28 cellular contexts compared by ENCODE assay signal in the genomic region with DNA sequence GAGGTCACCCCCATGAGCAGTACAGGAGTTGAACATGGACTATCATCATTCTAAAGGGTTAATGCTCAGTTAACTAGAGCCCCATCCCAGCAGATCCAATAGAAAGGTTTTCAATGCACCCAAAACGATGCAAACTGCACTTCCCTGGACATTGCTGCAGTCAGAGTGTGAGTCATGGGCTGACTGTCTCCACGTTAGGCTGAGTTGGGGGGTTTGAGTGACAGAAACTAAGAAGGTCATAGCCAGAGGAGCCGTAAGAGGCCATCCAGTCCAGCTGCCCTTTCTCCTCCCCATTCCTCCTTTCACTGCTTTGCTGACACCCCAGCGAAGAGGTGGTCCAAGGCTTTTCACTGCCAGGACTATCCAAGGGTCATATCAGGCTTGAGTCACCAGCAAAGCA. TPM values are rescaled to one million over a fixed set of nuclear protein-coding genes. Genes with fewer than 3 reads are reported as not detected.
DNase-seq lines count a peak whose midpoint lies in the region; ATAC-seq, FAIRE-seq and TF ChIP-seq lines count a peak whose summit lies in the region.
"Had no signal": no experiment of that assay in that cellular context is flagged by ENCODE, and none has a peak within 500 bp of the region (broad histone marks: within the 10 kb centered on the region; RNA-seq: fewer than 3 reads in every experiment).

No MANE protein-coding gene starts in this region.

- no peak overlapping the region for H3K27ac Mint-ChIP-seq in activated naive CD4-positive, alpha-beta T cell treated with anti-CD3 and anti-CD28 coated beads, Interleukin-2, amount 50 U/mL, for 72 hours
- H3K27ac Mint-ChIP-seq: activated B cell treated with CpG ODN at 0.5 μM for 24 hours; activated CD4-positive, alpha-beta memory T cell treated with anti-CD3 and anti-CD28 coated beads for 36 hours; activated naive CD8-positive, alpha-beta T cell treated with anti-CD3 and anti-CD28 coated beads, Interleukin-2, amount 50 U/mL, for 24 hours; CD4-positive, CD25-positive, alpha-beta regulatory T cell; dendritic cell treated with granulocyte-macrophage colony-stimulating factor and Interleukin-4, amounts not matched to agents 40 ng/mL and 50 ng/mL, for 4 days; GM23338; nephron; type B pancreatic cell had no signal

- no TSS peak for BruUV-seq in K562 (replicated peaks; lab: Mats Ljungman, UMichigan)

- no peak for TF ChIP-seq CTCF in K562 (IDR thresholded peaks at IDR 0.05 in 2 of 3, conservative IDR thresholded peaks at IDR 0.05 in 1 of 3; ENCODE audit: insufficient read depth in 2 of 3, low read depth in 1 of 3, low read length in 3 of 3)

- peak overlapping the region; percentile 38; the same call in 2 of the 3 replicates for H3K27ac ChIP-seq in K562 (ENCODE audit: extremely low read depth, low read depth, low read length)
- H3K27ac ChIP-seq: heart left ventricle, left lung, parathyroid adenoma, right lobe of liver, RWPE1, SK-N-MC had no signal

- in situ Hi-C loops in K562 (cut with MboI): no loop called here

- POLR2A ChIA-PET in K562 (lab: Yijun Ruan, JAX): no interaction called here

- peak; percentile 75 for FAIRE-seq in K562 (lab: Jason Lieb, UNC)
- FAIRE-seq: endometrium, GM12878 had no signal

- H3K9me1 ChIP-seq in K562 (ENCODE audit: control insufficient read depth, insufficient read depth, low read length): no peaks in the 10 kb centered on the region

- 30% methylated on average over 4 of the region's 4 CpGs for WGBS in K562 (ENCODE audit: insufficient coverage, low coverage, missing lambda C conversion rate)

- no peak overlapping the region for H3K4me3 ChIP-seq in K562
- H3K4me3 ChIP-seq: GM12878, GM23338, heart left ventricle, left lung, right lobe of liver, SK-N-MC had no signal

- intact Hi-C loops in K562 (cut with micrococcal nuclease): loop anchor here (5.0 kb wide), 1 partner anchor 35 kb away; no protein-coding TSS in a partner anchor

- H3K9me3 ChIP-seq in K562 (replicated peaks; ENCODE audit: control insufficient read depth, insufficient read depth, low read depth, low read length): peaks cover 9% of the 10 kb centered on the region
- H3K9me3 ChIP-seq: left lung had no signal

- H3K9ac ChIP-seq in K562 (ENCODE audit: insufficient read depth in 1 of 2, low read depth in 2 of 2, low read length in 2 of 2): no peak overlapping the region
- H3K9ac ChIP-seq: parathyroid adenoma had no signal

- no peak overlapping the region for H3K4me2 ChIP-seq in K562 (ENCODE audit: insufficient read depth, low read length)
- H3K4me2 ChIP-seq: GM23338 had no signal

- H4K20me1 ChIP-seq in K562 (replicated peaks; ENCODE audit: control insufficient read depth, insufficient read depth, low read length): no peaks in the 10 kb centered on the region

- peaks cover 37% of the 10 kb centered on the region for H3K79me2 ChIP-seq in K562 (ENCODE audit: control insufficient read depth, insufficient read depth, low read length)
- H3K79me2 ChIP-seq: parathyroid adenoma had no signal

- peaks cover 6 to 7% of the 10 kb centered on the region in 2 donors for H3K36me3 Mint-ChIP-seq in activated naive CD4-positive, alpha-beta T cell treated with anti-CD3 and anti-CD28 coated beads, Interleukin-2, amount 50 U/mL, for 72 hours
- H3K36me3 Mint-ChIP-seq: activated CD4-positive, alpha-beta memory T cell treated with anti-CD3 and anti-CD28 coated beads for 36 hours; CD4-positive, CD25-positive, alpha-beta regulatory T cell had no signal

- H2AFZ ChIP-seq in K562 (ENCODE audit: low read depth, low read length): peak overlapping the region; percentile 28; the same call in 1 of the 2 replicates
- H2AFZ ChIP-seq: GM23338, parathyroid adenoma had no signal

- peaks cover 10% of the 10 kb centered on the region; the same call in 2 of the 3 replicates for H3K36me3 ChIP-seq in K562 (ENCODE audit: control insufficient read depth, insufficient read depth, low read length)
- H3K36me3 ChIP-seq: heart left ventricle, left lung, right lobe of liver had no signal

- TF ChIP-seq EP300 in K562 (IDR thresholded peaks at IDR 0.05; ENCODE audit: low read length): no peak

- DNase-seq in EH (ENCODE audit: low read depth) (peak; percentile 32), M059J (ENCODE audit: low read depth) (peak; percentile 73), K562 (ENCODE audit: extremely low read depth in 1 of 4, low spot score in 3 of 4) (peak in 1 of 4 experiments; percentile 64), lung microvascular endothelial cell (ENCODE audit: low read depth in 2 of 2) (peak; percentile 42 to 49), SKM-1 (lab: John Stamatoyannopoulos, UW; ENCODE audit: unreplicated experiment) (no peak), 8988T (no peak)
- no peak for DNase-seq in activated naive CD4-positive, alpha-beta T cell treated with anti-CD3 and anti-CD28 coated beads, Interleukin-2, amount 50 U/mL, for 72 hours (ENCODE audit: low spot score in 2 of 2)
- DNase-seq: activated B cell treated with CpG ODN at 0.5 μM for 24 hours; activated CD4-positive, alpha-beta memory T cell treated with anti-CD3 and anti-CD28 coated beads for 36 hours; activated naive CD8-positive, alpha-beta T cell treated with anti-CD3 and anti-CD28 coated beads, Interleukin-2, amount 50 U/mL, for 24 hours; CD4-positive, CD25-positive, alpha-beta regulatory T cell; DMS53; heart left ventricle; left lung; NCI-H526 treated with DMSO at 0.1 percent for 48 hours; right lobe of liver had no signal

- peaks cover 17 to 22% of the 10 kb centered on the region in 2 experiments; a peak in 4 of 5 replicates for H3K4me1 ChIP-seq in K562 (replicated peaks in 1 of 2; ENCODE audit: control insufficient read depth in 2 of 2, insufficient read depth in 2 of 2, low read length in 2 of 2)
- H3K4me1 ChIP-seq: heart left ventricle, left lung, parathyroid adenoma, right lobe of liver had no signal

- CTCF ChIA-PET in K562 (lab: Yijun Ruan, JAX; ENCODE audit: low intra/inter-chr PET ratio): no interaction called here

- TF ChIP-seq RAD21 in K562 (CRISPR knock-in tag; conservative IDR thresholded peaks at IDR 0.05 in 1 of 2, IDR thresholded peaks at IDR 0.05 in 1 of 2): no peak

- H3K27me3 ChIP-seq in K562 (ENCODE audit: control insufficient read depth in 2 of 2, insufficient read depth in 2 of 2, low read length in 2 of 2): no peaks in the 10 kb centered on the region
- H3K27me3 ChIP-seq: heart left ventricle, left lung, right lobe of liver had no signal

- no peak for TF ChIP-seq POLR2A in K562 (conservative IDR thresholded peaks at IDR 0.05)

- H3K9me3 Mint-ChIP-seq in activated naive CD4-positive, alpha-beta T cell treated with anti-CD3 and anti-CD28 coated beads, Interleukin-2, amount 50 U/mL, for 72 hours: peaks cover 9 to 11% of the 10 kb centered on the region in 2 donors
- H3K9me3 Mint-ChIP-seq: GM23338, type B pancreatic cell had no signal

- ATAC-seq in K562: peak; percentile 18; the same call in 1 of the 3 replicates
- no peak for ATAC-seq in activated naive CD4-positive, alpha-beta T cell treated with anti-CD3 and anti-CD28 coated beads, Interleukin-2, amount 50 U/mL, for 72 hours
- ATAC-seq in HG03565 (IDR thresholded peaks at IDR 0.05; ENCODE audit: unreplicated experiment): no peak
- ATAC-seq: activated naive CD8-positive, alpha-beta T cell treated with anti-CD3 and anti-CD28 coated beads, Interleukin-2, amount 50 U/mL, for 24 hours; GM12878; GM23338; heart left ventricle; left lung; right lobe of liver had no signal

RNA-seq across cellular contexts. Expression of a gene that starts 10.5 kb away (rescaled TPM):
- not detected in 2 replicates for total RNA-seq in M059J (2014; rRNA removed; shearing (Covaris generic))
- 10.3 and 25.0 TPM in 2 replicates for total RNA-seq in K562 (2011; cell fraction: chromatin; rRNA removed; ENCODE audit: low replicate concordance)
- total RNA-seq in K562 (2011; cell fraction: nucleolus; rRNA removed): 3.0 and 4.3 TPM in 2 replicates
- 25.1 and 45.6 TPM in 2 replicates for total RNA-seq in K562 (2011; cell fraction: nucleoplasm; rRNA removed)
- total RNA-seq in K562 (2014; rRNA removed): 0.86 and 0.90 TPM in 2 replicates
- total RNA-seq in K562 (2014; rRNA removed; fragmentation: Illumina TruSeq; extraction: Trizol): 2.3 and 2.8 TPM in 2 replicates
- 2.2 and 2.4 TPM in 2 replicates for total RNA-seq in K562 (2015; rRNA removed; fragmentation: Illumina TruSeq; extraction: Trizol)
- total RNA-seq in K562 (2021): 1.6 and 2.3 TPM in 2 replicates
- 1.8 and 1.9 TPM in 2 replicates for polyA plus RNA-seq in K562 (2011; rRNA removed)
- 1.7 and 3.0 TPM in 2 replicates for polyA plus RNA-seq in K562 (2011; cell fraction: cytosol; rRNA removed)
- polyA plus RNA-seq in K562 (2011; cell fraction: nucleus; rRNA removed): 4.8 and 11.5 TPM in 2 replicates
- polyA plus RNA-seq in K562 (2012): 2.0 and 2.5 TPM in 2 replicates
- 3.0 and 3.1 TPM in 2 replicates for polyA plus RNA-seq in K562 (2014; fragmentation: Illumina TruSeq; extraction: Trizol)
- polyA plus RNA-seq in K562 (2014; fragmentation: Nextera tagmentation; extraction: Ambion mirVana): 1 to 10 TPM; 1.7 to 2.0 TPM
- polyA plus RNA-seq in K562 (2014; rRNA removed): 1.5 and 1.9 TPM in 2 replicates
- 4.9 and 9.8 TPM in 2 replicates for polyA minus RNA-seq in K562 (2011; rRNA and poly(A)+ RNA removed)
- polyA minus RNA-seq in K562 (2011; cell fraction: cytosol; rRNA and poly(A)+ RNA removed): 0.36 and 1.5 TPM in 2 replicates
- 3.2 and 5.7 TPM in 2 replicates for polyA minus RNA-seq in K562 (2011; cell fraction: nucleus; rRNA and poly(A)+ RNA removed)
- total RNA-seq in lung microvascular endothelial cell: not detected in 2 replicates
- total RNA-seq in activated naive CD4-positive, alpha-beta T cell treated with anti-CD3 and anti-CD28 coated beads, Interleukin-2, amount 50 U/mL, for 72 hours: not detected
- total RNA-seq: activated B cell treated with CpG ODN at 0.5 μM for 24 hours; activated CD4-positive, alpha-beta memory T cell treated with anti-CD3 and anti-CD28 coated beads for 36 hours; CD4-positive, CD25-positive, alpha-beta regulatory T cell; fibroblast of lung; GM12878; GM23338; heart left ventricle; left lung; right lobe of liver had no signal
- polyA plus RNA-seq: AG04450; CD4-positive, CD25-positive, alpha-beta regulatory T cell; fibroblast of lung; GM23338; heart left ventricle had no signal

RNA-seq across cellular contexts. Expression of a gene that starts 43.7 kb away (rescaled TPM):
- 0.74 TPM in 1 of 2 replicates, not detected in the other for total RNA-seq in M059J (2014; rRNA removed; shearing (Covaris generic))
- total RNA-seq in K562 (2011; cell fraction: chromatin; rRNA removed; ENCODE audit: low replicate concordance): 25.3 and 26.7 TPM in 2 replicates
- total RNA-seq in K562 (2011; cell fraction: nucleolus; rRNA removed): 13.2 and 14.5 TPM in 2 replicates
- total RNA-seq in K562 (2011; cell fraction: nucleoplasm; rRNA removed): 14.8 and 19.4 TPM in 2 replicates
- total RNA-seq in K562 (2014; rRNA removed): 6.2 and 7.5 TPM in 2 replicates
- total RNA-seq in K562 (2014; rRNA removed; fragmentation: Illumina TruSeq; extraction: Trizol): 8.5 and 9.2 TPM in 2 replicates
- 13.8 and 14.7 TPM in 2 replicates for total RNA-seq in K562 (2015; rRNA removed; fragmentation: Illumina TruSeq; extraction: Trizol)
- 11.6 and 13.1 TPM in 2 replicates for total RNA-seq in K562 (2021)
- polyA plus RNA-seq in K562 (2011; rRNA removed): 2.8 and 4.7 TPM in 2 replicates
- polyA plus RNA-seq in K562 (2011; cell fraction: cytosol; rRNA removed): 1.4 and 4.9 TPM in 2 replicates
- polyA plus RNA-seq in K562 (2011; cell fraction: nucleus; rRNA removed): 5.4 and 17.4 TPM in 2 replicates
- 17.0 and 18.1 TPM in 2 replicates for polyA plus RNA-seq in K562 (2012)
- polyA plus RNA-seq in K562 (2014; fragmentation: Illumina TruSeq; extraction: Trizol): 11.3 and 12.3 TPM in 2 replicates
- polyA plus RNA-seq in K562 (2014; fragmentation: Nextera tagmentation; extraction: Ambion mirVana): 1 to 10 TPM in 1 of 2 experiments, under 1 TPM in 1; 0.70 to 1.8 TPM
- 7.6 and 12.9 TPM in 2 replicates for polyA plus RNA-seq in K562 (2014; rRNA removed)
- 4.3 and 5.0 TPM in 2 replicates for polyA minus RNA-seq in K562 (2011; rRNA and poly(A)+ RNA removed)
- 3.2 and 5.4 TPM in 2 replicates for polyA minus RNA-seq in K562 (2011; cell fraction: cytosol; rRNA and poly(A)+ RNA removed)
- 7.4 and 8.1 TPM in 2 replicates for polyA minus RNA-seq in K562 (2011; cell fraction: nucleus; rRNA and poly(A)+ RNA removed)
- 1.7 and 10.7 TPM in 2 replicates for total RNA-seq in lung microvascular endothelial cell
- total RNA-seq in activated naive CD4-positive, alpha-beta T cell treated with anti-CD3 and anti-CD28 coated beads, Interleukin-2, amount 50 U/mL, for 72 hours: not detected
- total RNA-seq: activated CD4-positive, alpha-beta memory T cell treated with anti-CD3 and anti-CD28 coated beads for 36 hours; CD4-positive, CD25-positive, alpha-beta regulatory T cell; fibroblast of lung; GM23338 had no signal
- polyA plus RNA-seq: AG04450; CD4-positive, CD25-positive, alpha-beta regulatory T cell; fibroblast of lung; GM23338 had no signal

Comparison
In these comparisons a context has a peak if more than half of its experiments do, and no peak if none do; other contexts are left out.
1. DNase-seq: peak in EH (single experiment), M059J (single experiment) and lung microvascular endothelial cell (2 of 2); none in SKM-1 (single experiment), activated naive CD4-positive, alpha-beta T cell treated with anti-CD3 and anti-CD28 coated beads, Interleukin-2, amount 50 U/mL, for 72 hours (0 of 2) and 8988T (single experiment).